In genomic region chr12:6942331-6942665, GRCh38 we compare ENCODE assay signal across 8 cellular contexts. TPM values are rescaled to one million over a fixed set of nuclear protein-coding genes. Genes with fewer than 3 reads are reported as not detected.
DNase-seq lines count a peak whose midpoint lies in the region; ATAC-seq, FAIRE-seq and TF ChIP-seq lines count a peak whose summit lies in the region.
"Had no signal": no experiment of that assay in that cellular context is flagged by ENCODE, and none has a peak within 500 bp of the region (broad histone marks: within the 10 kb centered on the region; RNA-seq: fewer than 3 reads in every experiment).

No MANE protein-coding gene starts in this region.

- BruUV-seq in HepG2 (replicated peaks; lab: Mats Ljungman, UMichigan): no TSS peak

- H3K27me3 ChIP-seq in HepG2 (ENCODE audit: control insufficient read depth in 1 of 2, insufficient read depth in 2 of 2, low read length in 2 of 2) (no peaks in the 10 kb centered on the region), right lobe of liver (no peaks in the 10 kb centered on the region), uterus (no peaks in the 10 kb centered on the region)

- no peak overlapping the region for H3K4me2 ChIP-seq in HepG2 (ENCODE audit: low read depth, low read length)

- H3K36me3 ChIP-seq in HepG2 (replicated peaks in 1 of 2; ENCODE audit: control insufficient read depth in 1 of 2, insufficient read depth in 2 of 2, low read length in 2 of 2): peaks cover 0 to 10% of the 10 kb centered on the region in 2 experiments; a peak in 2 of 5 replicates
- no peaks in the 10 kb centered on the region for H3K36me3 ChIP-seq in right lobe of liver
- no peaks in the 10 kb centered on the region for H3K36me3 ChIP-seq in uterus

- H3K79me2 ChIP-seq in HepG2 (ENCODE audit: insufficient read depth, low read length): no peaks in the 10 kb centered on the region

- WGBS in HepG2 (ENCODE audit: low lambda C conversion rate): 97% methylated on average over 7 of the region's 11 CpGs
- WGBS in right lobe of liver (ENCODE audit: insufficient coverage, low coverage, low lambda C conversion rate, missing lambda C conversion rate): 93% methylated on average over 11 of the region's 11 CpGs

- TF ChIP-seq POLR2A in HepG2 (IDR thresholded peaks at IDR 0.05; ENCODE audit: insufficient read depth in 1 of 2, low read depth in 2 of 2, low read length in 2 of 2): no peak
- TF ChIP-seq POLR2A in right lobe of liver (IDR thresholded peaks at IDR 0.05): no peak
- no peak for TF ChIP-seq POLR2A in uterus (IDR thresholded peaks at IDR 0.05)

- no peak for TF ChIP-seq RAD21 in HepG2 (CRISPR knock-in tag; IDR thresholded peaks at IDR 0.05)

- CTCF ChIA-PET in HepG2 (lab: Yijun Ruan, JAX; ENCODE audit: low intra/inter-chr PET ratio, low total read pairs): no interaction called here

- H3K9ac ChIP-seq in HepG2 (ENCODE audit: insufficient read depth, low read depth, low read length): 0 out of 2 replicates have a peak overlapping the region, but pooled peaks have one; percentile 82

- POLR2A ChIA-PET in HepG2 (lab: Yijun Ruan, JAX): interaction anchor here (0.6 to 2.5 kb wide), 5 partner anchors 35 to 189 kb away, joined by 3 to 12 read pairs (median 4); partner anchors contain the start of gene TPI1

- TF ChIP-seq CTCF in HepG2 (CRISPR knock-in tag; IDR thresholded peaks at IDR 0.05) (no peak), right lobe of liver (IDR thresholded peaks at IDR 0.05) (no peak), uterus (IDR thresholded peaks at IDR 0.05) (no peak)

- intact Hi-C loops in HepG2 (cut with micrococcal nuclease; ENCODE audit: unreplicated experiment): no loop called here
- intact Hi-C loops in right lobe of liver (cut with DNase I): no loop called here
- intact Hi-C loops in left ventricle myocardium superior (cut with micrococcal nuclease): no loop called here
- intact Hi-C loops in uterus (cut with DNase I; ENCODE audit: low total_unique reads): loop anchor here (10.0 kb wide), 1 partner anchor 173 kb away; no protein-coding TSS in a partner anchor

- peaks cover 48% of the 10 kb centered on the region for H3K4me1 ChIP-seq in HepG2 (ENCODE audit: insufficient read depth, low read length)
- peaks cover 0 to 48% (median 8%) of the 10 kb centered on the region in 4 donors for H3K4me1 ChIP-seq in right lobe of liver
- H3K4me1 ChIP-seq in uterus: peaks cover 9 to 15% of the 10 kb centered on the region in 2 donors

- in situ Hi-C loops in HepG2 (cut with HindIII; ENCODE audit: extremely low pct_ligation_motif_present, low pct_unique_long_range_greater_than_20kb): loop anchor here (10.0 kb wide), 1 partner anchor 173 kb away; no protein-coding TSS in a partner anchor

- FAIRE-seq in HepG2 (lab: Jason Lieb, UNC): no peak

- H3K9me3 ChIP-seq in HepG2 (ENCODE audit: low read length): no peaks in the 10 kb centered on the region
- H3K9me3 ChIP-seq in right lobe of liver: no peaks in the 10 kb centered on the region
- no peaks in the 10 kb centered on the region for H3K9me3 ChIP-seq in uterus

- no peaks in the 10 kb centered on the region for H4K20me1 ChIP-seq in HepG2 (ENCODE audit: insufficient read depth, low read length)

- no peak overlapping the region for H3K4me3 ChIP-seq in HepG2 (replicated peaks in 1 of 3; ENCODE audit: insufficient read depth in 1 of 3, low read depth in 2 of 3, low read length in 3 of 3)
- no peak overlapping the region for H3K4me3 ChIP-seq in right lobe of liver
- H3K4me3 ChIP-seq in uterus: no peak overlapping the region

- no peak for DNase-seq in HepG2 (ENCODE audit: low spot score)
- DNase-seq in right lobe of liver: no peak
- DNase-seq in left ventricle myocardium superior: peak; percentile 35
- peak in 1 of 2 donors; percentile 45 for DNase-seq in uterus

- H2AFZ ChIP-seq in HepG2 (ENCODE audit: low read length): no peak overlapping the region

- peak overlapping the region; percentile 98 for H3K27ac ChIP-seq in HepG2 (ENCODE audit: extremely low read length, insufficient read depth, low read length)
- no peak overlapping the region for H3K27ac ChIP-seq in right lobe of liver
- H3K27ac ChIP-seq in uterus: peak overlapping the region; percentile 93 to 94

- TF ChIP-seq EP300 in HepG2 (IDR thresholded peaks at IDR 0.05; ENCODE audit: low read depth in 2 of 2, low read length in 2 of 2) (no peak), HepG2 (CRISPR knock-in tag; IDR thresholded peaks at IDR 0.05; ENCODE audit: borderline replicate concordance) (no peak)

- ATAC-seq in HepG2 (no peak), right lobe of liver (no peak), left ventricle myocardium superior (no peak), GM21737 (IDR thresholded peaks at IDR 0.05; ENCODE audit: unreplicated experiment) (no peak), GM18519 (IDR thresholded peaks at IDR 0.05; ENCODE audit: low FRiP score, unreplicated experiment) (no peak)

RNA-seq across cellular contexts. Expression of gene RNU7-1, which starts 1.3 kb away (rescaled TPM):
- not detected in 2 replicates for total RNA-seq in HepG2 (2016; rRNA removed; fragmentation: Illumina TruSeq; extraction: Trizol)
- not detected in 2 replicates for total RNA-seq in HepG2 (2016; cell fraction: cytosol; rRNA removed; fragmentation: Illumina TruSeq; extraction: Trizol; ENCODE audit: low read depth)
- total RNA-seq in HepG2 (2016; cell fraction: insoluble cytoplasmic fraction; rRNA removed; fragmentation: Illumina TruSeq; extraction: Trizol): not detected in 2 replicates
- total RNA-seq in HepG2 (2016; cell fraction: membrane; rRNA removed; fragmentation: Illumina TruSeq; extraction: Trizol): not detected in 2 replicates
- total RNA-seq in HepG2 (2016; cell fraction: nucleus; rRNA removed; fragmentation: Illumina TruSeq; extraction: Trizol): not detected in 2 replicates
- polyA plus RNA-seq in HepG2 (2011; rRNA removed): not detected in 2 replicates
- polyA plus RNA-seq in HepG2 (2011; cell fraction: cytosol; rRNA removed): not detected in 2 replicates
- not detected in 2 replicates for polyA plus RNA-seq in HepG2 (2011; cell fraction: nucleus; rRNA removed)
- not detected in 2 replicates for polyA plus RNA-seq in HepG2 (2012)
- not detected in 2 replicates for polyA plus RNA-seq in HepG2 (2016; cell fraction: cytosol; fragmentation: Illumina TruSeq; extraction: Trizol; ENCODE audit: low read depth)
- polyA plus RNA-seq in HepG2 (2016; cell fraction: insoluble cytoplasmic fraction; fragmentation: Illumina TruSeq; extraction: Trizol; ENCODE audit: low read depth): not detected in 2 replicates
- polyA plus RNA-seq in HepG2 (2016; cell fraction: membrane; fragmentation: Illumina TruSeq; extraction: Trizol; ENCODE audit: low read depth): not detected in 2 replicates
- polyA plus RNA-seq in HepG2 (2016; cell fraction: nucleus; fragmentation: Illumina TruSeq; extraction: Trizol; ENCODE audit: insufficient read depth, low read depth): not detected in 2 replicates
- not detected in 2 replicates for polyA minus RNA-seq in HepG2 (2011; rRNA and poly(A)+ RNA removed; ENCODE audit: low replicate concordance)
- polyA minus RNA-seq in HepG2 (2011; cell fraction: cytosol; rRNA and poly(A)+ RNA removed): not detected in 2 replicates
- not detected in 2 replicates for polyA minus RNA-seq in HepG2 (2011; cell fraction: nucleus; rRNA and poly(A)+ RNA removed)
- not detected for total RNA-seq in right lobe of liver
- total RNA-seq in left ventricle myocardium superior: not detected
- total RNA-seq in uterus: not detected
- total RNA-seq: dermis microvascular lymphatic vessel endothelial cell, renal cortical epithelial cell had no signal

RNA-seq across cellular contexts. Expression of gene C12orf57, which starts 1.5 kb away (rescaled TPM):
- total RNA-seq in HepG2 (2016; rRNA removed; fragmentation: Illumina TruSeq; extraction: Trizol) (84.0 and 89.7 TPM in 2 replicates), right lobe of liver (100 to 1,000 TPM in 2 of 6 experiments, 10 to 100 TPM in 4; 47.6 to 189 (median 70.5) TPM), left ventricle myocardium superior (238 TPM), uterus (1,000 to 10,000 TPM in 2 of 4 donors, 100 to 1,000 TPM in 2; 259 to 2,496 (median 1,289) TPM)
- 98.3 and 102 TPM in 2 replicates for total RNA-seq in HepG2 (2016; cell fraction: cytosol; rRNA removed; fragmentation: Illumina TruSeq; extraction: Trizol; ENCODE audit: low read depth)
- 84.2 and 105 TPM in 2 replicates for total RNA-seq in HepG2 (2016; cell fraction: insoluble cytoplasmic fraction; rRNA removed; fragmentation: Illumina TruSeq; extraction: Trizol)
- total RNA-seq in HepG2 (2016; cell fraction: membrane; rRNA removed; fragmentation: Illumina TruSeq; extraction: Trizol): 106 and 113 TPM in 2 replicates
- 42.1 and 43.4 TPM in 2 replicates for total RNA-seq in HepG2 (2016; cell fraction: nucleus; rRNA removed; fragmentation: Illumina TruSeq; extraction: Trizol)
- 287 and 302 TPM in 2 replicates for polyA plus RNA-seq in HepG2 (2011; rRNA removed)
- polyA plus RNA-seq in HepG2 (2011; cell fraction: cytosol; rRNA removed): 405 and 458 TPM in 2 replicates
- polyA plus RNA-seq in HepG2 (2011; cell fraction: nucleus; rRNA removed): 151 and 164 TPM in 2 replicates
- 75.2 and 129 TPM in 2 replicates for polyA plus RNA-seq in HepG2 (2012)
- polyA plus RNA-seq in HepG2 (2016; cell fraction: cytosol; fragmentation: Illumina TruSeq; extraction: Trizol; ENCODE audit: low read depth): 86.1 and 87.7 TPM in 2 replicates
- polyA plus RNA-seq in HepG2 (2016; cell fraction: insoluble cytoplasmic fraction; fragmentation: Illumina TruSeq; extraction: Trizol; ENCODE audit: low read depth): 98.5 and 104 TPM in 2 replicates
- polyA plus RNA-seq in HepG2 (2016; cell fraction: membrane; fragmentation: Illumina TruSeq; extraction: Trizol; ENCODE audit: low read depth): 96.1 and 98.2 TPM in 2 replicates
- polyA plus RNA-seq in HepG2 (2016; cell fraction: nucleus; fragmentation: Illumina TruSeq; extraction: Trizol; ENCODE audit: insufficient read depth, low read depth): 57.2 and 57.4 TPM in 2 replicates
- polyA minus RNA-seq in HepG2 (2011; rRNA and poly(A)+ RNA removed; ENCODE audit: low replicate concordance): 93.0 and 145 TPM in 2 replicates
- polyA minus RNA-seq in HepG2 (2011; cell fraction: cytosol; rRNA and poly(A)+ RNA removed): 36.8 and 41.7 TPM in 2 replicates
- polyA minus RNA-seq in HepG2 (2011; cell fraction: nucleus; rRNA and poly(A)+ RNA removed): 37.5 and 38.8 TPM in 2 replicates

RNA-seq across cellular contexts. Expression of gene PTPN6, which starts 8.9 kb away (rescaled TPM):
- total RNA-seq in HepG2 (2016; rRNA removed; fragmentation: Illumina TruSeq; extraction: Trizol) (9.5 and 10.6 TPM in 2 replicates), right lobe of liver (10 to 100 TPM; 12.1 to 30.6 (median 19.4) TPM), left ventricle myocardium superior (6.0 TPM), uterus (10 to 100 TPM in 2 of 4 donors, under 1 TPM in 2; 0.59 to 19.8 (median 5.9) TPM)
- 2.7 and 2.8 TPM in 2 replicates for total RNA-seq in HepG2 (2016; cell fraction: cytosol; rRNA removed; fragmentation: Illumina TruSeq; extraction: Trizol; ENCODE audit: low read depth)
- 9.8 and 10.6 TPM in 2 replicates for total RNA-seq in HepG2 (2016; cell fraction: insoluble cytoplasmic fraction; rRNA removed; fragmentation: Illumina TruSeq; extraction: Trizol)
- total RNA-seq in HepG2 (2016; cell fraction: membrane; rRNA removed; fragmentation: Illumina TruSeq; extraction: Trizol): 5.0 and 5.3 TPM in 2 replicates
- 6.1 and 6.3 TPM in 2 replicates for total RNA-seq in HepG2 (2016; cell fraction: nucleus; rRNA removed; fragmentation: Illumina TruSeq; extraction: Trizol)
- polyA plus RNA-seq in HepG2 (2011; rRNA removed): 9.1 and 10.5 TPM in 2 replicates
- polyA plus RNA-seq in HepG2 (2011; cell fraction: cytosol; rRNA removed): 8.0 and 10.7 TPM in 2 replicates
- 13.2 and 17.8 TPM in 2 replicates for polyA plus RNA-seq in HepG2 (2011; cell fraction: nucleus; rRNA removed)
- 9.0 and 12.4 TPM in 2 replicates for polyA plus RNA-seq in HepG2 (2012)
- polyA plus RNA-seq in HepG2 (2016; cell fraction: cytosol; fragmentation: Illumina TruSeq; extraction: Trizol; ENCODE audit: low read depth): 1.6 and 1.7 TPM in 2 replicates
- 8.9 and 12.5 TPM in 2 replicates for polyA plus RNA-seq in HepG2 (2016; cell fraction: insoluble cytoplasmic fraction; fragmentation: Illumina TruSeq; extraction: Trizol; ENCODE audit: low read depth)
- 3.1 and 4.4 TPM in 2 replicates for polyA plus RNA-seq in HepG2 (2016; cell fraction: membrane; fragmentation: Illumina TruSeq; extraction: Trizol; ENCODE audit: low read depth)
- 17.8 and 18.0 TPM in 2 replicates for polyA plus RNA-seq in HepG2 (2016; cell fraction: nucleus; fragmentation: Illumina TruSeq; extraction: Trizol; ENCODE audit: insufficient read depth, low read depth)
- 14.7 and 22.7 TPM in 2 replicates for polyA minus RNA-seq in HepG2 (2011; rRNA and poly(A)+ RNA removed; ENCODE audit: low replicate concordance)
- 10.0 and 10.3 TPM in 2 replicates for polyA minus RNA-seq in HepG2 (2011; cell fraction: cytosol; rRNA and poly(A)+ RNA removed)
- 4.1 and 4.2 TPM in 2 replicates for polyA minus RNA-seq in HepG2 (2011; cell fraction: nucleus; rRNA and poly(A)+ RNA removed)

RNA-seq across cellular contexts. Expression of gene ATN1, which starts 14.5 kb away (rescaled TPM):
- total RNA-seq in HepG2 (2016; rRNA removed; fragmentation: Illumina TruSeq; extraction: Trizol) (2.1 TPM in 2 replicates), right lobe of liver (10 to 100 TPM in 5 of 6 experiments, 1 to 10 TPM in 1; 9.2 to 24.1 (median 16.8) TPM), left ventricle myocardium superior (83.1 TPM), uterus (100 to 1,000 TPM in 1 of 4 donors, 10 to 100 TPM in 3; 10.8 to 283 (median 28.7) TPM)
- total RNA-seq in HepG2 (2016; cell fraction: cytosol; rRNA removed; fragmentation: Illumina TruSeq; extraction: Trizol; ENCODE audit: low read depth): 0.97 and 1.4 TPM in 2 replicates
- 1.8 and 2.3 TPM in 2 replicates for total RNA-seq in HepG2 (2016; cell fraction: insoluble cytoplasmic fraction; rRNA removed; fragmentation: Illumina TruSeq; extraction: Trizol)
- total RNA-seq in HepG2 (2016; cell fraction: membrane; rRNA removed; fragmentation: Illumina TruSeq; extraction: Trizol): 3.1 and 3.4 TPM in 2 replicates
- 3.3 and 4.6 TPM in 2 replicates for total RNA-seq in HepG2 (2016; cell fraction: nucleus; rRNA removed; fragmentation: Illumina TruSeq; extraction: Trizol)
- polyA plus RNA-seq in HepG2 (2011; rRNA removed): 8.6 and 10.7 TPM in 2 replicates
- polyA plus RNA-seq in HepG2 (2011; cell fraction: cytosol; rRNA removed): 3.5 and 4.5 TPM in 2 replicates
- 50.2 and 56.9 TPM in 2 replicates for polyA plus RNA-seq in HepG2 (2011; cell fraction: nucleus; rRNA removed)
- polyA plus RNA-seq in HepG2 (2012): 20.6 and 31.4 TPM in 2 replicates
- 8.7 and 9.0 TPM in 2 replicates for polyA plus RNA-seq in HepG2 (2016; cell fraction: cytosol; fragmentation: Illumina TruSeq; extraction: Trizol; ENCODE audit: low read depth)
- 13.6 and 21.5 TPM in 2 replicates for polyA plus RNA-seq in HepG2 (2016; cell fraction: insoluble cytoplasmic fraction; fragmentation: Illumina TruSeq; extraction: Trizol; ENCODE audit: low read depth)
- 11.0 and 15.3 TPM in 2 replicates for polyA plus RNA-seq in HepG2 (2016; cell fraction: membrane; fragmentation: Illumina TruSeq; extraction: Trizol; ENCODE audit: low read depth)
- 41.0 and 44.9 TPM in 2 replicates for polyA plus RNA-seq in HepG2 (2016; cell fraction: nucleus; fragmentation: Illumina TruSeq; extraction: Trizol; ENCODE audit: insufficient read depth, low read depth)
- 13.5 and 19.8 TPM in 2 replicates for polyA minus RNA-seq in HepG2 (2011; rRNA and poly(A)+ RNA removed; ENCODE audit: low replicate concordance)
- 10.4 and 11.3 TPM in 2 replicates for polyA minus RNA-seq in HepG2 (2011; cell fraction: cytosol; rRNA and poly(A)+ RNA removed)
- 11.7 and 14.7 TPM in 2 replicates for polyA minus RNA-seq in HepG2 (2011; cell fraction: nucleus; rRNA and poly(A)+ RNA removed)

RNA-seq across cellular contexts. Expression of gene ENO2, which starts 27.9 kb away (rescaled TPM):
- total RNA-seq in HepG2 (2016; rRNA removed; fragmentation: Illumina TruSeq; extraction: Trizol): 15.9 and 19.3 TPM in 2 replicates
- 5.8 and 6.3 TPM in 2 replicates for total RNA-seq in HepG2 (2016; cell fraction: cytosol; rRNA removed; fragmentation: Illumina TruSeq; extraction: Trizol; ENCODE audit: low read depth)
- total RNA-seq in HepG2 (2016; cell fraction: insoluble cytoplasmic fraction; rRNA removed; fragmentation: Illumina TruSeq; extraction: Trizol): 12.7 and 19.8 TPM in 2 replicates
- total RNA-seq in HepG2 (2016; cell fraction: membrane; rRNA removed; fragmentation: Illumina TruSeq; extraction: Trizol): 7.9 and 8.5 TPM in 2 replicates
- total RNA-seq in HepG2 (2016; cell fraction: nucleus; rRNA removed; fragmentation: Illumina TruSeq; extraction: Trizol): 21.7 and 25.4 TPM in 2 replicates
- 136 and 144 TPM in 2 replicates for polyA plus RNA-seq in HepG2 (2011; rRNA removed)
- 105 and 112 TPM in 2 replicates for polyA plus RNA-seq in HepG2 (2011; cell fraction: cytosol; rRNA removed)
- polyA plus RNA-seq in HepG2 (2011; cell fraction: nucleus; rRNA removed): 451 and 486 TPM in 2 replicates
- polyA plus RNA-seq in HepG2 (2012): 102 and 116 TPM in 2 replicates
- polyA plus RNA-seq in HepG2 (2016; cell fraction: cytosol; fragmentation: Illumina TruSeq; extraction: Trizol; ENCODE audit: low read depth): 3.6 and 3.8 TPM in 2 replicates
- 18.2 and 20.1 TPM in 2 replicates for polyA plus RNA-seq in HepG2 (2016; cell fraction: insoluble cytoplasmic fraction; fragmentation: Illumina TruSeq; extraction: Trizol; ENCODE audit: low read depth)
- polyA plus RNA-seq in HepG2 (2016; cell fraction: membrane; fragmentation: Illumina TruSeq; extraction: Trizol; ENCODE audit: low read depth): 7.1 and 7.2 TPM in 2 replicates
- 89.6 and 99.9 TPM in 2 replicates for polyA plus RNA-seq in HepG2 (2016; cell fraction: nucleus; fragmentation: Illumina TruSeq; extraction: Trizol; ENCODE audit: insufficient read depth, low read depth)
- 23.5 and 92.8 TPM in 2 replicates for polyA minus RNA-seq in HepG2 (2011; rRNA and poly(A)+ RNA removed; ENCODE audit: low replicate concordance)
- 35.6 and 39.9 TPM in 2 replicates for polyA minus RNA-seq in HepG2 (2011; cell fraction: cytosol; rRNA and poly(A)+ RNA removed)
- 44.7 and 52.6 TPM in 2 replicates for polyA minus RNA-seq in HepG2 (2011; cell fraction: nucleus; rRNA and poly(A)+ RNA removed)
- 1 to 10 TPM; 1.1 to 9.3 (median 2.0) TPM for total RNA-seq in right lobe of liver
- total RNA-seq in left ventricle myocardium superior: 12.0 TPM
- total RNA-seq in uterus: 10 to 100 TPM in 3 of 4 donors, 1 to 10 TPM in 1; 9.7 to 84.7 (median 24.4) TPM

Comparison
In these comparisons a context has a peak if more than half of its experiments do, and no peak if none do; other contexts are left out.
1. H3K27ac ChIP-seq: peak in HepG2 (single experiment) and uterus (2 of 2); none in right lobe of liver (0 of 3).